In genomic region chr5:58184910-58185309, GRCh38 we compare ENCODE assay signal across 19 cellular contexts.
A peak's percentile ranks its signal among the peaks of the same experiment; 100 is the strongest.
DNase-seq lines count a peak whose midpoint lies in the region; ATAC-seq, FAIRE-seq and TF ChIP-seq lines count a peak whose summit lies in the region.
"Had no signal": no experiment of that assay in that cellular context is flagged by ENCODE, and none has a peak within 500 bp of the region (broad histone marks: within the 10 kb centered on the region; RNA-seq: fewer than 3 reads in every experiment).

No MANE protein-coding gene starts in this region.

- H3K36me3 ChIP-seq in keratinocyte (ENCODE audit: control insufficient read depth in 2 of 2, extremely low read depth in 1 of 2, insufficient read depth in 2 of 2, low read length in 2 of 2) (no peaks in the 10 kb centered on the region), HepG2 (replicated peaks in 1 of 2; ENCODE audit: control insufficient read depth in 1 of 2, insufficient read depth in 2 of 2, low read length in 2 of 2) (no peaks in the 10 kb centered on the region)
- H3K36me3 ChIP-seq: esophagus squamous epithelium, transverse colon, WERI-Rb-1 had no signal

- CTCF ChIA-PET in HepG2 (lab: Yijun Ruan, JAX; ENCODE audit: low intra/inter-chr PET ratio, low total read pairs), result no interaction called here

- H3K27ac ChIP-seq in keratinocyte (ENCODE audit: control insufficient read depth, insufficient read depth, low read length) (no peak overlapping the region), HepG2 (ENCODE audit: extremely low read length, insufficient read depth, low read length) (no peak overlapping the region)
- H3K27ac ChIP-seq: SK-N-MC, transverse colon, WERI-Rb-1 had no signal

- POLR2A ChIA-PET in HepG2 (lab: Yijun Ruan, JAX), result no interaction called here

- H3K9me1 ChIP-seq in keratinocyte (ENCODE audit: control insufficient read depth, extremely low read depth, insufficient read depth, low read length), result no peaks in the 10 kb centered on the region

- TF ChIP-seq CTCF in AG09319 (IDR thresholded peaks at IDR 0.05; ENCODE audit: low read depth, low read length) (no peak), keratinocyte (optimal IDR thresholded peaks at IDR 0.05 in 1 of 3, IDR thresholded peaks at IDR 0.05 in 1 of 3, conservative IDR thresholded peaks at IDR 0.05 in 1 of 3; ENCODE audit: extremely low read depth in 1 of 3, insufficient read depth in 2 of 3, low read length in 3 of 3) (no peak), HepG2 (CRISPR knock-in tag; IDR thresholded peaks at IDR 0.05) (no peak)

- peaks cover 43% of the 10 kb centered on the region for H3K4me1 ChIP-seq in keratinocyte (ENCODE audit: control insufficient read depth, extremely low read depth, insufficient read depth, low read length)
- H3K4me1 ChIP-seq in HepG2 (ENCODE audit: insufficient read depth, low read length), result no peaks in the 10 kb centered on the region
- H3K4me1 ChIP-seq: transverse colon had no signal

- no TSS peak for BruUV-seq in HepG2 (replicated peaks; lab: Mats Ljungman, UMichigan)

- ATAC-seq in HepG2 (no peak), GM21528 (IDR thresholded peaks at IDR 0.05; ENCODE audit: low FRiP score, unreplicated experiment) (no peak)

- no peak for TF ChIP-seq RAD21 in Ishikawa (IDR thresholded peaks at IDR 0.05; ENCODE audit: low read depth)
- TF ChIP-seq RAD21 in HepG2 (CRISPR knock-in tag; IDR thresholded peaks at IDR 0.05), result no peak

- in situ Hi-C loops in G401 (cut with HindIII; ENCODE audit: low sequenced_read_pairs) (no loop called here), HepG2 (cut with HindIII; ENCODE audit: extremely low pct_ligation_motif_present, low pct_unique_long_range_greater_than_20kb) (no loop called here)

- WGBS in HepG2 (ENCODE audit: low lambda C conversion rate), result 2% methylated on average over 2 of the region's 2 CpGs

- peak; percentile 86 for FAIRE-seq in keratinocyte (lab: Jason Lieb, UNC)
- FAIRE-seq in HepG2 (lab: Jason Lieb, UNC), result no peak
- FAIRE-seq: colon, GM12892 had no signal

- dilution Hi-C loops in keratinocyte (cut with MboI; ENCODE audit: extremely low pct_ligation_motif_present, low sequenced_read_pairs), result no loop called here

- intact Hi-C loops in HepG2 (cut with micrococcal nuclease; ENCODE audit: unreplicated experiment), result no loop called here

- H3K9ac ChIP-seq in keratinocyte (ENCODE audit: control insufficient read depth, extremely low read depth, insufficient read depth, low read length) (no peak overlapping the region), HepG2 (ENCODE audit: insufficient read depth, low read depth, low read length) (no peak overlapping the region)

- H3K9me3 ChIP-seq in keratinocyte (ENCODE audit: control insufficient read depth, low read depth, low read length), result no peaks in the 10 kb centered on the region
- H3K9me3 ChIP-seq in HepG2 (ENCODE audit: low read length), result no peaks in the 10 kb centered on the region
- H3K9me3 ChIP-seq: esophagus squamous epithelium, transverse colon had no signal

- TF ChIP-seq EP300 in Ishikawa (IDR thresholded peaks at IDR 0.05; ENCODE audit: borderline replicate concordance) (no peak), HepG2 (IDR thresholded peaks at IDR 0.05; ENCODE audit: low read depth in 2 of 2, low read length in 2 of 2) (no peak), HepG2 (CRISPR knock-in tag; IDR thresholded peaks at IDR 0.05; ENCODE audit: borderline replicate concordance) (no peak)

- no peaks in the 10 kb centered on the region for H3K27me3 ChIP-seq in keratinocyte (ENCODE audit: control insufficient read depth, extremely low read depth, insufficient read depth, low read length)
- no peaks in the 10 kb centered on the region; a peak in 1 of 5 replicates for H3K27me3 ChIP-seq in HepG2 (ENCODE audit: control insufficient read depth in 1 of 2, insufficient read depth in 2 of 2, low read length in 2 of 2)
- H3K27me3 ChIP-seq: esophagus squamous epithelium, transverse colon had no signal

- TF ChIP-seq POLR2A in HepG2 (IDR thresholded peaks at IDR 0.05; ENCODE audit: insufficient read depth in 1 of 2, low read depth in 2 of 2, low read length in 2 of 2), result no peak

- no peak overlapping the region for H2AFZ ChIP-seq in keratinocyte (ENCODE audit: control insufficient read depth, low read length)
- H2AFZ ChIP-seq in HepG2 (ENCODE audit: low read length), result no peak overlapping the region

- H3K4me2 ChIP-seq in keratinocyte (ENCODE audit: control insufficient read depth, extremely low read depth, insufficient read depth, low read depth, low read length) (peak overlapping the region; percentile 24), HepG2 (ENCODE audit: low read depth, low read length) (no peak overlapping the region)

- H3K79me2 ChIP-seq in keratinocyte (ENCODE audit: control insufficient read depth, insufficient read depth, low read length) (no peaks in the 10 kb centered on the region), HepG2 (ENCODE audit: insufficient read depth, low read length) (no peaks in the 10 kb centered on the region)

- H3K4me3 ChIP-seq in keratinocyte (ENCODE audit: control insufficient read depth in 2 of 3, extremely low read depth in 1 of 3, insufficient read depth in 2 of 3, low read depth in 1 of 3, low read length in 3 of 3) (no peak overlapping the region), HepG2 (replicated peaks in 1 of 3; ENCODE audit: insufficient read depth in 1 of 3, low read depth in 2 of 3, low read length in 3 of 3) (no peak overlapping the region)
- H3K4me3 ChIP-seq: esophagus squamous epithelium, SK-N-MC, transverse colon had no signal

- no peaks in the 10 kb centered on the region for H4K20me1 ChIP-seq in keratinocyte (ENCODE audit: control insufficient read depth, extremely low read depth, insufficient read depth, low read length)
- no peaks in the 10 kb centered on the region for H4K20me1 ChIP-seq in HepG2 (ENCODE audit: insufficient read depth, low read length)

- DNase-seq in AG09319 (ENCODE audit: extremely low read depth, low read depth), result peak; percentile 8
- peak; percentile 52 for DNase-seq in astrocyte of the hippocampus (ENCODE audit: low read depth, low spot score)
- no peak for DNase-seq in keratinocyte (ENCODE audit: low read depth, low spot score)
- DNase-seq in G401 (ENCODE audit: low spot score), result no peak
- DNase-seq in HepG2 (ENCODE audit: low spot score), result no peak
- no peak for DNase-seq in medulla oblongata (ENCODE audit: extremely low spot score)
- DNase-seq: DMS79 treated with DMSO at 0.1 percent for 48 hours, esophagus squamous epithelium, Karpas-422, NCI-H2029 treated with DMSO at 0.1 percent for 48 hours, NCI-H774, posterior cingulate gyrus, transverse colon, WERI-Rb-1 had no signal

TF ChIP-seq in Ishikawa, 13 proteins besides CTCF, POLR2A, EP300 and RAD21:
- TF ChIP-seq CREB1 (IDR thresholded peaks at IDR 0.05; ENCODE audit: low read depth) (no peak), TCF12 (IDR thresholded peaks at IDR 0.05; ENCODE audit: low read depth) (no peak), TEAD4 (IDR thresholded peaks at IDR 0.05) (peak; percentile 38; the same call in 1 of the 2 replicates), TAF1 (IDR thresholded peaks at IDR 0.05; ENCODE audit: low read depth) (no peak), NFIC (IDR thresholded peaks at IDR 0.05) (0 out of 2 replicates have a peak, but pooled peaks have one; percentile 24), CEBPB (IDR thresholded peaks at IDR 0.05) (no peak)

TF ChIP-seq in HepG2, 621 proteins besides CTCF, POLR2A, EP300 and RAD21:
- TF ChIP-seq, protein P1, sequence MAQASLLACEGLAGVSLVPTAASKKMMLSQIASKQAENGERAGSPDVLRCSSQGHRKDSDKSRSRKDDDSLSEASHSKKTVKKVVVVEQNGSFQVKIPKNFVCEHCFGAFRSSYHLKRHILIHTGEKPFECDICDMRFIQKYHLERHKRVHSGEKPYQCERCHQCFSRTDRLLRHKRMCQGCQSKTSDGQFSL (CRISPR knock-in tag; IDR thresholded peaks at IDR 0.05), result no peak
- TF ChIP-seq ZNF224 (CRISPR knock-in tag; IDR thresholded peaks at IDR 0.05), result no peak
- no peak for TF ChIP-seq SAFB2 (CRISPR knock-in tag; IDR thresholded peaks at IDR 0.05; ENCODE audit: borderline replicate concordance, low read depth)
- TF ChIP-seq SYNCRIP (IDR thresholded peaks at IDR 0.05; ENCODE audit: insufficient read depth, low read depth, low read length), result no peak
- no peak for TF ChIP-seq CAMTA2 (CRISPR knock-in tag; IDR thresholded peaks at IDR 0.05; ENCODE audit: borderline replicate concordance)
- TF ChIP-seq MYPOP (CRISPR knock-in tag; IDR thresholded peaks at IDR 0.05), result no peak
- TF ChIP-seq, protein P2, sequence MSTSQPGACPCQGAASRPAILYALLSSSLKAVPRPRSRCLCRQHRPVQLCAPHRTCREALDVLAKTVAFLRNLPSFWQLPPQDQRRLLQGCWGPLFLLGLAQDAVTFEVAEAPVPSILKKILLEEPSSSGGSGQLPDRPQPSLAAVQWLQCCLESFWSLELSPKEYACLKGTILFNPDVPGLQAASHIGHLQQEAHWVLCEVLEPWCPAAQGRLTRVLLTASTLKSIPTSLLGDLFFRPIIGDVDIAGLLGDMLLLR (CRISPR knock-in tag; IDR thresholded peaks at IDR 0.05), result no peak
- TF ChIP-seq LBX2 (CRISPR knock-in tag; IDR thresholded peaks at IDR 0.05; ENCODE audit: borderline replicate concordance), result no peak
- TF ChIP-seq ISX (CRISPR knock-in tag; conservative IDR thresholded peaks at IDR 0.05), result no peak
- no peak for TF ChIP-seq MAFF (IDR thresholded peaks at IDR 0.05; ENCODE audit: low read depth, low read length)
- TF ChIP-seq SNAPC2 (CRISPR knock-in tag; IDR thresholded peaks at IDR 0.05), result no peak

Comparison
In these comparisons a context has a peak if more than half of its experiments do, and no peak if none do; other contexts are left out.
1. DNase-seq: peak in AG09319 (single experiment) and astrocyte of the hippocampus (single experiment); none in keratinocyte (single experiment), G401 (single experiment), HepG2 (single experiment) and medulla oblongata (single experiment).